8 cellular contexts compared by ENCODE assay signal in the genomic region with DNA sequence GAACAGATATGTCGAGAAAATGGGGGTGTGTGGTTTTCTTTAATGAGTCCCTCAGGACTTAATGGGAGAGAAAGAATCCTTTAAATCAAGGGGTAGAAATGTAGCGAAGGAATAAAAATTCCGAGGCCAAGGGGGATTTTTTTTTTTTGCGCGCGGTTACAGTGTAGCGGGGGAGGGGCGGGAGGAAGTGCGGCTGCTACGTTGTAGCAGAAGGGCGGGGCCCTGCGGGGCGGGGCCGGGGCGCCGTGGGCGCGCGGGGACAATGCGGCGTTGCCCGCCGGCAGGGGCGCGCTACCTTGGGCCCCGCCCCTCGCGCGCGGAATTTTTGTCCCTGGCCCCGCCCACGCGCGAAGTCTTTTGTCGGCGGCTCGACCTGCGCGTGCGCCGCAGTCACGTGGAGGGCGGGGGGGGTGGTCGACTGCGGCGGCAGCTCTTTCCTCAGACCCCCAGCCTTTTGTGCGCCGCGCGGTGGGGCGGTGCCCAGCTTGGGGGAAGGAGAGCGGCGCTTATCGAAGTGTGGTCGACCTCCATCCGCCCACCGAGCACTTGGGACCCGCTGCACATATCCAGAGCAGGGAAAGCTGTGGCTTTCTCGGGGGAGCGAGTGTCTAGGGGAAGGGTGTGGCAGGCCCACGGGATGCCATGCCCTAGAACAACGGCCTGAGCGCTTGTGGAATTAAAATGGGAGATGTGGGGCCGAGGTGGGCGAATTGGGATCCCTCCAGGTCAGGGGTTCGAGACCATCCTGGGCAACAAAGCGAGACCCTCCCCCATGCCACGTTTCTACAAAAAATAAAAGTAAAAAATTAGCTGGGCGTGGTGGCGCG. TPM values are rescaled to one million over a fixed set of nuclear protein-coding genes. Genes with fewer than 3 reads are reported as not detected.
A peak's percentile ranks its signal among the peaks of the same experiment; 100 is the strongest.
DNase-seq lines count a peak whose midpoint lies in the region; ATAC-seq and TF ChIP-seq lines count a peak whose summit lies in the region.

No MANE protein-coding gene starts in this region.

- H3K27me3 ChIP-seq in kidney epithelial cell (ENCODE audit: control insufficient read depth, insufficient read depth, low read length): no peaks in the 10 kb centered on the region

- peaks cover 59% of the 10 kb centered on the region for H3K4me1 Mint-ChIP-seq in central memory CD8-positive, alpha-beta T cell

- peak overlapping the region; percentile 87 for H3K27ac Mint-ChIP-seq in central memory CD8-positive, alpha-beta T cell (ENCODE audit: low read depth)

- ATAC-seq in HG02885 (IDR thresholded peaks at IDR 0.05; ENCODE audit: poor library complexity, unreplicated experiment) (peak; percentile 34), GM21717 (IDR thresholded peaks at IDR 0.05; ENCODE audit: unreplicated experiment) (no peak)
- ATAC-seq in central memory CD8-positive, alpha-beta T cell (replicated peaks; ENCODE audit: extremely low read depth, poor library complexity, severe bottlenecking): peak; percentile 26

- H3K9me3 Mint-ChIP-seq in central memory CD8-positive, alpha-beta T cell: no peaks in the 10 kb centered on the region

- H3K36me3 ChIP-seq in kidney epithelial cell (ENCODE audit: control insufficient read depth, insufficient read depth, low read length): peaks cover 6% of the 10 kb centered on the region

- H3K4me3 Mint-ChIP-seq in central memory CD8-positive, alpha-beta T cell: peak overlapping the region; percentile 94

- TF ChIP-seq CTCF in kidney epithelial cell (IDR thresholded peaks at IDR 0.05; ENCODE audit: insufficient read depth, low read length, poor library complexity, severe bottlenecking): no peak

- no peaks in the 10 kb centered on the region for H3K27me3 Mint-ChIP-seq in central memory CD8-positive, alpha-beta T cell

- H3K36me3 Mint-ChIP-seq in central memory CD8-positive, alpha-beta T cell (ENCODE audit: insufficient read depth): peaks cover 64% of the 10 kb centered on the region

- H3K4me3 ChIP-seq in kidney epithelial cell (ENCODE audit: low read depth, low read length): peak overlapping the region; percentile 86

- peak; percentile 94 for DNase-seq in ELR (ENCODE audit: low read depth)
- peak; percentile 76 for DNase-seq in NCI-H460 (ENCODE audit: extremely low read depth, low read depth)
- peak; percentile 97 for DNase-seq in activated CD4-positive, CD25-positive, alpha-beta regulatory T cell treated with anti-CD3 and anti-CD28 coated beads, Interleukin-2, amount 50 U/mL, for 72 hours
- DNase-seq in central memory CD8-positive, alpha-beta T cell (ENCODE audit: low spot score in 2 of 2): peak; percentile 92 to 94
- no peak for DNase-seq in kidney epithelial cell (ENCODE audit: low read depth)
- DNase-seq in stimulated activated CD4-positive, alpha-beta T cell treated with anti-CD3 and anti-CD28 coated beads, Interleukin-15, amount 100 ng/mL, for 1 hour (ENCODE audit: low read depth in 1 of 2, low spot score in 1 of 2): peak; percentile 95 to 98

RNA-seq across cellular contexts. Expression of a gene that starts 1.3 kb away (rescaled TPM):
- 287 and 303 TPM in 2 replicates for total RNA-seq in NCI-H460 (2014; rRNA removed; shearing (Covaris generic))
- polyA plus RNA-seq in NCI-H460 (2014; cell fraction: nucleus; rRNA removed): 377 and 404 TPM in 2 replicates
- 808 and 855 TPM in 2 replicates for total RNA-seq in kidney epithelial cell

RNA-seq across cellular contexts. Expression of a gene that starts 4.3 kb away (rescaled TPM):
- 8.4 and 11.3 TPM in 2 replicates for total RNA-seq in NCI-H460 (2014; rRNA removed; shearing (Covaris generic))
- 13.1 and 18.7 TPM in 2 replicates for polyA plus RNA-seq in NCI-H460 (2014; cell fraction: nucleus; rRNA removed)
- 11.4 and 14.7 TPM in 2 replicates for total RNA-seq in kidney epithelial cell

RNA-seq across cellular contexts. Expression of a gene that starts 21.1 kb away (rescaled TPM):
- total RNA-seq in NCI-H460 (2014; rRNA removed; shearing (Covaris generic)): 137 and 149 TPM in 2 replicates
- polyA plus RNA-seq in NCI-H460 (2014; cell fraction: nucleus; rRNA removed): 108 and 142 TPM in 2 replicates
- 136 and 142 TPM in 2 replicates for total RNA-seq in kidney epithelial cell

RNA-seq across cellular contexts. Expression of a gene that starts 22.9 kb away (rescaled TPM):
- 90.1 and 118 TPM in 2 replicates for total RNA-seq in NCI-H460 (2014; rRNA removed; shearing (Covaris generic))
- 54.8 and 57.3 TPM in 2 replicates for polyA plus RNA-seq in NCI-H460 (2014; cell fraction: nucleus; rRNA removed)
- total RNA-seq in kidney epithelial cell: 188 and 229 TPM in 2 replicates

RNA-seq across cellular contexts. Expression of a gene that starts 30.6 kb away (rescaled TPM):
- total RNA-seq in NCI-H460 (2014; rRNA removed; shearing (Covaris generic)): 6.3 and 6.4 TPM in 2 replicates
- polyA plus RNA-seq in NCI-H460 (2014; cell fraction: nucleus; rRNA removed): 13.0 and 16.4 TPM in 2 replicates
- 8.9 and 10.4 TPM in 2 replicates for total RNA-seq in kidney epithelial cell
